ENCODE assay signal across 1 cellular context in genomic region chr2:27243391-27244130, GRCh38.
TF ChIP-seq lines count a peak whose summit lies in the region.

No MANE protein-coding gene starts in this region.

TF ChIP-seq in HCT116, 20 proteins besides CTCF, POLR2A, EP300 and RAD21 (continued from another document):
- TF ChIP-seq ZBTB33 (IDR thresholded peaks at IDR 0.05; ENCODE audit: extremely low read depth, insufficient replicate concordance, low read length), result no peak
